Comparison of ENCODE assay signal across 9 cellular contexts in genomic region chr12:7131502-7131866, GRCh38. TPM values are rescaled to one million over a fixed set of nuclear protein-coding genes. Genes with fewer than 3 reads are reported as not detected.
DNase-seq lines count a peak whose midpoint lies in the region; ATAC-seq and TF ChIP-seq lines count a peak whose summit lies in the region.
"Had no signal": no experiment of that assay in that cellular context is flagged by ENCODE, and none has a peak within 500 bp of the region (broad histone marks: within the 10 kb centered on the region; RNA-seq: fewer than 3 reads in every experiment).

No MANE protein-coding gene starts in this region.

- ATAC-seq in GM19397 (IDR thresholded peaks at IDR 0.05; ENCODE audit: unreplicated experiment): no peak
- ATAC-seq in HG03439 (IDR thresholded peaks at IDR 0.05; ENCODE audit: unreplicated experiment): no peak

- no peak for TF ChIP-seq CTCF in vagina (IDR thresholded peaks at IDR 0.05)

- intact Hi-C loops in vagina (cut with DNase I): no loop called here

- H3K4me1 ChIP-seq in vagina: peaks cover 26% of the 10 kb centered on the region

- no peaks in the 10 kb centered on the region for H3K9me3 ChIP-seq in vagina

- H3K36me3 ChIP-seq in vagina: peaks cover 0 to 6% of the 10 kb centered on the region in 2 donors

- H3K27me3 ChIP-seq in vagina: no peaks in the 10 kb centered on the region

- DNase-seq in stimulated activated CD4-positive, alpha-beta T cell treated with anti-CD3 and anti-CD28 coated beads, Interleukin-2, amount 100 ng/mL, for 24 hours: peak; percentile 26 to 31
- DNase-seq in stimulated activated CD4-positive, alpha-beta T cell treated with anti-CD3 and anti-CD28 coated beads, Interleukin-12 subunit alpha, Interleukin-12 subunit beta, amount 100 ng/mL, for 4 hours: no peak
- peak; percentile 32 to 46 for DNase-seq in activated T-cell treated with anti-CD3 and anti-CD28 coated beads, Interleukin-2, amount 50 U/mL, for 48 hours
- DNase-seq in kidney tubule cell (ENCODE audit: low spot score) (peak; percentile 53), vagina (ENCODE audit: extremely low spot score in 2 of 2) (no peak), T1000 (lab: John Stamatoyannopoulos, UW) (no peak)

- H3K27ac ChIP-seq in vagina: peak overlapping the region; percentile 87

- TF ChIP-seq POLR2A in vagina (IDR thresholded peaks at IDR 0.05): no peak

- H3K4me3 ChIP-seq in vagina: peak overlapping the region; percentile 64 to 65

RNA-seq across cellular contexts. Expression of gene CLSTN3, which starts 1.3 kb away (rescaled TPM):
- total RNA-seq in vagina: 46.2 TPM

RNA-seq across cellular contexts. Expression of gene RBP5, which starts 2.8 kb away (rescaled TPM):
- 3.7 TPM for total RNA-seq in vagina
- total RNA-seq: RPMI7951 had no signal

RNA-seq across cellular contexts. Expression of gene C1RL, which starts 22.5 kb away (rescaled TPM):
- total RNA-seq in vagina: 122 TPM

RNA-seq across cellular contexts. Expression of gene C1R, which starts 39.2 kb away (rescaled TPM):
- 830 TPM for total RNA-seq in vagina

RNA-seq across cellular contexts. Expression of gene PEX5, which starts 58.0 kb away (rescaled TPM):
- 31.2 TPM for total RNA-seq in vagina

Comparison
In these comparisons a context has a peak if more than half of its experiments do, and no peak if none do; other contexts are left out.
1. DNase-seq: peak in stimulated activated CD4-positive, alpha-beta T cell treated with anti-CD3 and anti-CD28 coated beads, Interleukin-2, amount 100 ng/mL, for 24 hours (2 of 2), activated T-cell treated with anti-CD3 and anti-CD28 coated beads, Interleukin-2, amount 50 U/mL, for 48 hours (2 of 2) and kidney tubule cell (single experiment); none in stimulated activated CD4-positive, alpha-beta T cell treated with anti-CD3 and anti-CD28 coated beads, Interleukin-12 subunit alpha, Interleukin-12 subunit beta, amount 100 ng/mL, for 4 hours (single experiment), vagina (0 of 2) and T1000 (single experiment).